In genomic region chr17:29588561-29589411, GRCh38 we compare ENCODE assay signal across 8 cellular contexts. TPM values are rescaled to one million over a fixed set of nuclear protein-coding genes. Genes with fewer than 3 reads are reported as not detected.
A peak's percentile ranks its signal among the peaks of the same experiment; 100 is the strongest.
DNase-seq lines count a peak whose midpoint lies in the region; ATAC-seq and TF ChIP-seq lines count a peak whose summit lies in the region.

No MANE protein-coding gene starts in this region.

- peak overlapping the region; percentile 86 for H3K4me2 ChIP-seq in PC-9

- H3K27ac ChIP-seq in PC-9, result 0 out of 2 replicates have a peak overlapping the region, but pooled peaks have one; percentile 4
- H3K27ac ChIP-seq in spleen, result peak overlapping the region; percentile 63 to 88 (median 80)

- intact Hi-C loops in PC-9 (cut with micrococcal nuclease; ENCODE audit: unreplicated experiment), result loop anchor here (1.0 to 2.0 kb wide), 2 partner anchors 20 to 34 kb away; partner anchors contain the start of genes CORO6 and TP53I13
- intact Hi-C loops in spleen (cut with DNase I; ENCODE audit: low total_unique reads), result no loop called here

- peak; percentile 20 for ATAC-seq in HG02852 (IDR thresholded peaks at IDR 0.05; ENCODE audit: unreplicated experiment)

- DNase-seq in DMS53 (lab: John Stamatoyannopoulos, UW), result peak; percentile 68
- DNase-seq in DMS53 treated with DMSO at 0.1 percent for 48 hours (lab: John Stamatoyannopoulos, UW; ENCODE audit: unreplicated experiment), result no peak
- DNase-seq in PC-9, result no peak
- peak; percentile 16 for DNase-seq in amniotic epithelial cell (ENCODE audit: low read depth)
- DNase-seq in spleen, result peak; percentile 90
- DNase-seq in COLO829 (ENCODE audit: low spot score), result no peak

- no TSS peak for BruUV-seq in PC-9 (replicated peaks; lab: Mats Ljungman, UMichigan)

- H3F3A ChIP-seq in PC-9 (ENCODE audit: insufficient read depth, low read depth), result peaks cover 30% of the 10 kb centered on the region

- H3K4me1 ChIP-seq in PC-9 (replicated peaks; ENCODE audit: insufficient read depth) (peaks cover 33% of the 10 kb centered on the region), spleen (peaks cover 69 to 90% (median 85%) of the 10 kb centered on the region in 6 donors)

- peak overlapping the region; percentile 81 for H2AFZ ChIP-seq in PC-9

- WGBS in spleen, 5 donors, result 0 to 2% (median 1%) methylated on average over 7 to 72 of the region's 72 CpGs

- no peaks in the 10 kb centered on the region for H3K9me3 ChIP-seq in PC-9 (ENCODE audit: insufficient read depth, low read depth)
- no peaks in the 10 kb centered on the region for H3K9me3 ChIP-seq in iPS-18c (ENCODE audit: control insufficient read depth, insufficient read depth, low read length)
- no peaks in the 10 kb centered on the region for H3K9me3 ChIP-seq in spleen

- H3K9me2 ChIP-seq in PC-9 (ENCODE audit: insufficient read depth), result no peaks in the 10 kb centered on the region

- H3K36me3 ChIP-seq in PC-9 (ENCODE audit: low read depth), result no peaks in the 10 kb centered on the region
- no peaks in the 10 kb centered on the region for H3K36me3 ChIP-seq in spleen

- peaks cover 48% of the 10 kb centered on the region for H3K79me2 ChIP-seq in PC-9 (ENCODE audit: low read depth)

- TF ChIP-seq POLR2A in spleen (IDR thresholded peaks at IDR 0.05), result no peak

- peaks cover 11% of the 10 kb centered on the region for H4K20me1 ChIP-seq in PC-9 (ENCODE audit: insufficient read depth)

- CTCF ChIA-PET in PC-9 (lab: Charles Lee), result interaction anchor here (1.4 kb wide), 1 partner anchor 51 kb away, joined by 3 read pairs; no protein-coding TSS in a partner anchor

- peak overlapping the region; percentile 93 for H3K4me3 ChIP-seq in PC-9
- peak overlapping the region; percentile 78 for H3K4me3 ChIP-seq in iPS-18c (ENCODE audit: insufficient read depth, low read depth, low read length)
- H3K4me3 ChIP-seq in spleen, result peak overlapping the region; percentile 65 to 95 (median 80)

- TF ChIP-seq CTCF in PC-9 (conservative IDR thresholded peaks at IDR 0.05) (no peak), spleen (IDR thresholded peaks at IDR 0.05 in 8 of 11, conservative IDR thresholded peaks at IDR 0.05 in 3 of 11) (no peak)

- POLR2A ChIA-PET in PC-9 (lab: Charles Lee; ENCODE audit: unreplicated experiment), result interaction anchor here (0.5 kb wide), 1 partner anchor 290 kb away, joined by 5 read pairs; no protein-coding TSS in a partner anchor

- H3K27me3 ChIP-seq in PC-9 (ENCODE audit: insufficient read depth, low read depth) (no peaks in the 10 kb centered on the region), spleen (replicated peaks in 1 of 7) (peaks cover 0 to 23% (median 3%) of the 10 kb centered on the region in 7 donors)

RNA-seq across cellular contexts. Expression of gene GIT1, which starts 0.7 kb away (rescaled TPM):
- 84.8 and 100 TPM in 2 replicates for total RNA-seq in PC-9 (2021)
- total RNA-seq in spleen, result 10 to 100 TPM; 42.6 to 64.7 (median 50.2) TPM
- polyA plus RNA-seq in spleen, result 10 to 100 TPM; 20.4 to 38.1 (median 27.1) TPM

RNA-seq across cellular contexts. Expression of gene ANKRD13B, which starts 4.1 kb away (rescaled TPM):
- 28.4 and 43.2 TPM in 2 replicates for total RNA-seq in PC-9 (2021)
- 1 to 10 TPM; 2.1 to 5.5 (median 2.7) TPM for total RNA-seq in spleen
- polyA plus RNA-seq in spleen, result 1 to 10 TPM in 2 of 3 donors, under 1 TPM in 1; 0.85 to 2.5 (median 1.2) TPM

RNA-seq across cellular contexts. Expression of gene TP53I13, which starts 20.3 kb away (rescaled TPM):
- total RNA-seq in PC-9 (2021) (46.9 and 68.8 TPM in 2 replicates), spleen (10 to 100 TPM; 39.5 to 74.9 (median 68.7) TPM)
- polyA plus RNA-seq in spleen, result 100 to 1,000 TPM; 129 to 209 (median 190) TPM

RNA-seq across cellular contexts. Expression of gene ABHD15, which starts 21.9 kb away (rescaled TPM):
- total RNA-seq in PC-9 (2021) (12.9 and 14.8 TPM in 2 replicates), spleen (10 to 100 TPM in 6 of 7 donors, 1 to 10 TPM in 1; 9.6 to 23.8 (median 15.8) TPM)
- polyA plus RNA-seq in spleen, result 1 to 10 TPM; 5.7 to 7.9 (median 7.5) TPM

RNA-seq across cellular contexts. Expression of gene CORO6, which starts 33.9 kb away (rescaled TPM):
- total RNA-seq in PC-9 (2021) (35.0 and 52.1 TPM in 2 replicates), spleen (1 to 10 TPM in 6 of 7 donors, under 1 TPM in 1; 0.81 to 4.8 (median 2.7) TPM)
- polyA plus RNA-seq in spleen, result 1 to 10 TPM; 4.0 to 5.1 (median 4.6) TPM

Comparison
In these comparisons a context has a peak if more than half of its experiments do, and no peak if none do; other contexts are left out.
1. DNase-seq: peak in DMS53 (single experiment), amniotic epithelial cell (single experiment) and spleen (single experiment); none in DMS53 treated with DMSO at 0.1 percent for 48 hours (single experiment), PC-9 (0 of 2) and COLO829 (single experiment).
2. Peak in every context shown above with its lines, with median percentiles within 50 percentile points of each other: H3K4me3 ChIP-seq.